ENCODE assay signal across 16 cellular contexts in the genomic region with DNA sequence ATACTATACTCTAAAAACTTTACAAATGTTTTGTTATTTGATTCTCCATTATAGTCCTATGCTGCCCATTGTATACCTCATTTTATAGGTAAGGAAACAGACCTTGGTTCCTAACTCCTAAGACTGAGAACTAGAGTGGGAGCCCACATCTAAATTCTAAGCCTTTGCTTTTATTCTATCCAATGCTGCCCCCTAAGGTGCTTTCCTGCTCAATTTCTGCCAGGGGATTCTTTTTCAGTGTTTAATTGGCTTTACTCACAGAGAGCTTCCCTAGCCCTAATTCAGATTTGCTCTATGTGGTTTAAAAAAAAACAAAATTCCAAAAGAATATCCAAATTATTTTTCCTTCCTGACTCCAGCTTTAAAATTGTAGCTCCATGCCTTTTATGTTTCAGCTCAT.
A peak's percentile ranks its signal among the peaks of the same experiment; 100 is the strongest.
DNase-seq lines count a peak whose midpoint lies in the region; ATAC-seq and TF ChIP-seq lines count a peak whose summit lies in the region.
"Had no signal": no experiment of that assay in that cellular context is flagged by ENCODE, and none has a peak within 500 bp of the region (broad histone marks: within the 10 kb centered on the region; RNA-seq: fewer than 3 reads in every experiment).

No MANE protein-coding gene starts in this region.

- no peak overlapping the region for H3K4me3 ChIP-seq in A673 (ENCODE audit: low read depth, low read length, poor library complexity, severe bottlenecking)
- no peak overlapping the region for H3K4me3 ChIP-seq in GM06990 (replicated peaks; ENCODE audit: low read depth, low read length)
- H3K4me3 ChIP-seq in PC-9, result no peak overlapping the region
- H3K4me3 ChIP-seq: adrenal gland; BLaER1 treated with 17β-estradiol and CSF1 and Interleukin-3, amounts not matched to agents 10 nM and 100 nM; stomach had no signal

- H3K79me2 ChIP-seq in PC-9 (ENCODE audit: low read depth), result no peaks in the 10 kb centered on the region

- no peak overlapping the region for H3K4me3 Mint-ChIP-seq in T-helper 17 cell
- H3K4me3 Mint-ChIP-seq: activated CD4-positive, alpha-beta T cell treated with anti-CD3 and anti-CD28 coated beads for 36 hours; activated T-cell treated with anti-CD3 and anti-CD28 coated beads, Interleukin-2, amount 50 U/mL, for 72 hours had no signal

- TF ChIP-seq CTCF in A673 (conservative IDR thresholded peaks at IDR 0.05; ENCODE audit: low read depth, low read length) (0 out of 2 replicates have a peak, but pooled peaks have one; percentile 28), GM06990 (IDR thresholded peaks at IDR 0.05; ENCODE audit: insufficient read depth, low read length, poor library complexity, severe bottlenecking) (peak; percentile 25), PC-9 (conservative IDR thresholded peaks at IDR 0.05) (0 out of 2 replicates have a peak, but pooled peaks have one; percentile 32), foreskin keratinocyte (conservative IDR thresholded peaks at IDR 0.05) (peak; percentile 39)

- H3K9me2 ChIP-seq in PC-9 (ENCODE audit: insufficient read depth), result no peaks in the 10 kb centered on the region

- no peaks in the 10 kb centered on the region for H3K4me1 Mint-ChIP-seq in T-helper 17 cell
- H3K4me1 Mint-ChIP-seq: activated CD4-positive, alpha-beta T cell treated with anti-CD3 and anti-CD28 coated beads for 36 hours had no signal

- H3K4me1 ChIP-seq in A673 (ENCODE audit: insufficient read depth, low read length, poor library complexity, severe bottlenecking), result no peaks in the 10 kb centered on the region
- H3K4me1 ChIP-seq in PC-9 (replicated peaks; ENCODE audit: insufficient read depth), result peaks cover 6% of the 10 kb centered on the region; the same call in 1 of the 2 replicates
- peaks cover 2% of the 10 kb centered on the region for H3K4me1 ChIP-seq in foreskin keratinocyte
- H3K4me1 ChIP-seq: adrenal gland; BLaER1 treated with 17β-estradiol and CSF1 and Interleukin-3, amounts not matched to agents 10 nM and 100 nM had no signal

- H3F3A ChIP-seq in PC-9 (ENCODE audit: insufficient read depth, low read depth), result peaks cover 14% of the 10 kb centered on the region

- H3K4me2 ChIP-seq in PC-9, result no peak overlapping the region
- H3K4me2 ChIP-seq: BLaER1 treated with 17β-estradiol and CSF1 and Interleukin-3, amounts not matched to agents 10 nM and 100 nM had no signal

- H3K27ac Mint-ChIP-seq in T-helper 17 cell, result no peak overlapping the region
- H3K27ac Mint-ChIP-seq: activated CD4-positive, alpha-beta T cell treated with anti-CD3 and anti-CD28 coated beads for 36 hours; activated T-cell treated with anti-CD3 and anti-CD28 coated beads, Interleukin-2, amount 50 U/mL, for 72 hours had no signal

- intact Hi-C loops in A673 (cut with micrococcal nuclease; ENCODE audit: unreplicated experiment), result loop anchor here (5.0 to 10.0 kb wide), 2 partner anchors 486 to 559 kb away; a partner anchor contains a TSS
- intact Hi-C loops in PC-9 (cut with micrococcal nuclease; ENCODE audit: unreplicated experiment), result loop anchor here (5.0 to 10.0 kb wide), 2 partner anchors 56 to 559 kb away; a partner anchor contains a TSS

- no peaks in the 10 kb centered on the region for H3K27me3 Mint-ChIP-seq in T-helper 17 cell
- H3K27me3 Mint-ChIP-seq: activated CD4-positive, alpha-beta T cell treated with anti-CD3 and anti-CD28 coated beads for 36 hours had no signal

- no peak overlapping the region for H2AFZ ChIP-seq in PC-9

- H3K9me3 ChIP-seq in A673 (ENCODE audit: low read depth, low read length, poor library complexity, severe bottlenecking), result no peaks in the 10 kb centered on the region
- H3K9me3 ChIP-seq in PC-9 (ENCODE audit: insufficient read depth, low read depth), result no peaks in the 10 kb centered on the region
- H3K9me3 ChIP-seq in T-helper 17 cell (ENCODE audit: control insufficient read depth, low read length, poor library complexity, severe bottlenecking), result no peaks in the 10 kb centered on the region
- H3K9me3 ChIP-seq: adrenal gland; BLaER1 treated with 17β-estradiol and CSF1 and Interleukin-3, amounts not matched to agents 10 nM and 100 nM; stomach had no signal

- BruUV-seq in A673 (replicated peaks; lab: Mats Ljungman, UMichigan), result no TSS peak
- BruUV-seq in PC-9 (replicated peaks; lab: Mats Ljungman, UMichigan), result no TSS peak

- ATAC-seq in foreskin keratinocyte (no peak), HG03196 (IDR thresholded peaks at IDR 0.05; ENCODE audit: unreplicated experiment) (no peak), T-helper 17 cell (no peak)
- ATAC-seq: activated CD4-positive, alpha-beta T cell treated with anti-CD3 and anti-CD28 coated beads for 36 hours; activated T-cell treated with anti-CD3 and anti-CD28 coated beads, Interleukin-2, amount 50 U/mL, for 72 hours; sciatic nerve had no signal

- DNase-seq in A673 (ENCODE audit: low spot score) (peak; percentile 30), GM06990 (ENCODE audit: extremely low read depth, insufficient read length) (no peak), PC-9 (no peak), foreskin keratinocyte (no peak), HT-29 (ENCODE audit: low spot score) (no peak), putamen (ENCODE audit: low spot score) (no peak), T-helper 17 cell (no peak)
- DNase-seq: activated CD4-positive, alpha-beta T cell treated with anti-CD3 and anti-CD28 coated beads for 36 hours; activated T-cell treated with anti-CD3 and anti-CD28 coated beads, Interleukin-2, amount 50 U/mL, for 72 hours; adrenal gland; islet precursor cell; NCI-H187; stomach had no signal

- peaks cover 51% of the 10 kb centered on the region for H3K36me3 ChIP-seq in A673 (ENCODE audit: insufficient read depth, low read length, poor library complexity, severe bottlenecking)
- peaks cover 1% of the 10 kb centered on the region for H3K36me3 ChIP-seq in GM06990 (ENCODE audit: control insufficient read depth, insufficient read depth, low read length)
- peaks cover 14% of the 10 kb centered on the region; the same call in 1 of the 2 replicates for H3K36me3 ChIP-seq in PC-9 (ENCODE audit: low read depth)
- H3K36me3 ChIP-seq: adrenal gland, stomach had no signal

- no peaks in the 10 kb centered on the region for H3K36me3 Mint-ChIP-seq in T-helper 17 cell (ENCODE audit: low read depth)

- H3K27ac ChIP-seq in A673 (ENCODE audit: low read depth, low read length, poor library complexity, severe bottlenecking) (no peak overlapping the region), PC-9 (no peak overlapping the region), foreskin keratinocyte (no peak overlapping the region)
- H3K27ac ChIP-seq: adrenal gland; BLaER1 treated with 17β-estradiol and CSF1 and Interleukin-3, amounts not matched to agents 10 nM and 100 nM; stomach had no signal

- POLR2A ChIA-PET in A673 (lab: Charles Lee; ENCODE audit: low non-redundant PET), result no interaction called here
- POLR2A ChIA-PET in PC-9 (lab: Charles Lee; ENCODE audit: unreplicated experiment), result no interaction called here

- CTCF ChIA-PET in A673 (lab: Charles Lee) (no interaction called here), PC-9 (lab: Charles Lee) (no interaction called here)

- H3K27me3 ChIP-seq in A673 (replicated peaks; ENCODE audit: insufficient read depth, low read depth, low read length, poor library complexity) (no peaks in the 10 kb centered on the region), GM06990 (replicated peaks; ENCODE audit: control insufficient read depth, insufficient read depth, low read length) (no peaks in the 10 kb centered on the region), PC-9 (ENCODE audit: insufficient read depth, low read depth) (no peaks in the 10 kb centered on the region), foreskin keratinocyte (no peaks in the 10 kb centered on the region)
- H3K27me3 ChIP-seq: adrenal gland; BLaER1 treated with 17β-estradiol and CSF1 and Interleukin-3, amounts not matched to agents 10 nM and 100 nM; stomach had no signal

- H4K20me1 ChIP-seq in PC-9 (ENCODE audit: insufficient read depth), result no peaks in the 10 kb centered on the region
- H4K20me1 ChIP-seq: BLaER1 treated with 17β-estradiol and CSF1 and Interleukin-3, amounts not matched to agents 10 nM and 100 nM had no signal
